In the genomic region with DNA sequence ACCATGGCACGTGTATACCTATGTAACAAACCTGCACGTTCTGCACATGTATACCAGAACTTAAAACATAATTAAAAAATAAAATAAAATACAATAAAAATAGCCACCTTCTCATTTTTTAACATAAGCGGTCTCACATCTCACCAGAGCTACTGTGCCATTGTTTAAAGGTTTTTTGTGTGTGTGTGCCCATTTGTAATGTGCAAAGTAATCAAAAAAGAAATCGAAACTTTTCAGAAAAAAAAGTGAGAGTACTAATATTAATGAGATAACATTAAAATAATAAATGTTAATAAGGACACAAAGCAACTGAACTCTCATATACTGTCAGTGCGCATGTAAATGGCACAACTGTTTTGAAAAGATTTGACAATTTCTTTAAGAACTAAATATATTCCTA, we compare ENCODE assay signal across 33 cellular contexts.
"Had no signal": no experiment of that assay in that cellular context is flagged by ENCODE, and none has a peak within 500 bp of the region (broad histone marks: within the 10 kb centered on the region; RNA-seq: fewer than 3 reads in every experiment).

No MANE protein-coding gene starts in this region.

- ATAC-seq: activated naive CD4-positive, alpha-beta T cell treated with anti-CD3 and anti-CD28 coated beads, Interleukin-2, amount 50 U/mL, for 72 hours; activated naive CD8-positive, alpha-beta T cell treated with anti-CD3 and anti-CD28 coated beads, Interleukin-2, amount 50 U/mL, for 24 hours; activated T-cell treated with anti-CD3 and anti-CD28 coated beads, Interleukin-2, amount 50 U/mL, for 4 hours; activated T-cell treated with anti-CD3 and anti-CD28 coated beads, Interleukin-2, amount 50 U/mL, for 72 hours; activated T-helper 17 cell treated with anti-CD3 and anti-CD28 coated beads, Interleukin-2, amount 50 U/mL, for 72 hours; body of pancreas had no signal

- DNase-seq: activated effector memory CD4-positive, alpha-beta T cell treated with anti-CD3 and anti-CD28 coated beads, Interleukin-2, amount 50 U/mL, for 16 hours; activated effector memory CD4-positive, alpha-beta T cell treated with Interleukin-2 at 50 U/mL for 16 hours; activated gamma-delta T cell; activated gamma-delta T cell treated with Interleukin-2 at 50 U/mL for 16 hours; activated naive CD4-positive, alpha-beta T cell; activated naive CD4-positive, alpha-beta T cell treated with anti-CD3 and anti-CD28 coated beads for 36 hours; activated naive CD4-positive, alpha-beta T cell treated with anti-CD3 and anti-CD28 coated beads, Interleukin-2, amount 10 ng/mL, durations not matched to agents 7 days and 5 days; activated naive CD4-positive, alpha-beta T cell treated with anti-CD3 and anti-CD28 coated beads, Interleukin-2, amount 50 U/mL, for 16 hours; activated naive CD4-positive, alpha-beta T cell treated with Interleukin-2 at 50 U/mL for 16 hours; activated naive CD8-positive, alpha-beta T cell treated with anti-CD3 and anti-CD28 coated beads for 36 hours; activated naive CD8-positive, alpha-beta T cell treated with anti-CD3 and anti-CD28 coated beads, Interleukin-2, amount 10 ng/mL, durations not matched to agents 7 days and 5 days; activated naive CD8-positive, alpha-beta T cell treated with anti-CD3 and anti-CD28 coated beads, Interleukin-2, amount 50 U/mL, for 24 hours; activated T-cell treated with anti-CD3 and anti-CD28 coated beads, Interleukin-2, amount 50 U/mL, for 24 hours; activated T-cell treated with anti-CD3 and anti-CD28 coated beads, Interleukin-2, amount 50 U/mL, for 4 hours; activated T-cell treated with anti-CD3 and anti-CD28 coated beads, Interleukin-2, amount 50 U/mL, for 48 hours; activated T-cell treated with anti-CD3 and anti-CD28 coated beads, Interleukin-2, amount 50 U/mL, for 72 hours; adrenal gland; amniotic stem cell; amygdala; anterior cingulate cortex; aorta; body of pancreas; brain microvascular endothelial cell; caudate nucleus; central memory CD4-positive, alpha-beta T cell; cerebellar nuclear complex had no signal

- FAIRE-seq: astrocyte, bronchial epithelial cell had no signal

- H3K9me3 ChIP-seq: adrenal gland, ascending aorta, body of pancreas, breast epithelium had no signal

- H3K27me3 ChIP-seq: adrenal gland, ascending aorta, body of pancreas, brain microvascular endothelial cell, breast epithelium, cardiac muscle cell had no signal

- H3K4me3 ChIP-seq: adrenal gland, ascending aorta, body of pancreas, breast epithelium, cardiac muscle cell had no signal

- H3K36me3 ChIP-seq: adrenal gland, ascending aorta, brain microvascular endothelial cell, breast epithelium, cardiac muscle cell had no signal

- H3K27ac ChIP-seq: adrenal gland, ascending aorta, body of pancreas, brain microvascular endothelial cell, breast epithelium, cardiac muscle cell had no signal

- H3K4me1 ChIP-seq: ascending aorta, body of pancreas, breast epithelium had no signal
